ENCODE assay signal across 27 cellular contexts in the genomic region with DNA sequence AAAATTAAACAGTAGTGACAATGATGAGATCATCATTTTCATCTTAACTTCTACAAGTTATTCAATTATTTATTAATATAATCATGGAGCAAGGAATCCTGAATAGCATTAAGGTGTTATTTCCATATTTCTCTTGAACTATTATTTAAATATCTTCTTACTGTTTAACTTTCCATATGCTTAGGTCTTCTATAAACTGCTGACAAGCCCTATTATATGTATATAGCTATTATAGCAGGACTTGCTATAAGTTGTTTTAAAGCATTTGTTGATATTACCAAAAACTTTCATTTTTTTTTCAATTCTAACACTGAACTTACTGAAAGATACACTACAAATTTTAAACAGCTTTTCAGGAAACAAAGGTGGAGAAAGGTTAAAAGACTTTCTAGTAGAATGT.
"Had no signal": no experiment of that assay in that cellular context is flagged by ENCODE, and none has a peak within 500 bp of the region (broad histone marks: within the 10 kb centered on the region; RNA-seq: fewer than 3 reads in every experiment).

No MANE protein-coding gene starts in this region.

- H3K9me3 ChIP-seq: ovary, psoas muscle, spleen, suprapubic skin, testis, tibial artery, transverse colon, upper lobe of right lung, uterus had no signal

- H3K9ac ChIP-seq: neural progenitor cell, parathyroid adenoma had no signal

- ATAC-seq: natural killer cell; psoas muscle; right cardiac atrium; sciatic nerve; stimulated activated naive CD8-positive, alpha-beta T cell treated with anti-CD3 and anti-CD28 coated beads, Interleukin-15, amount 100 ng/mL, for 72 hours; stimulated activated naive CD8-positive, alpha-beta T cell treated with anti-CD3 and anti-CD28 coated beads, Interleukin-15, Interleukin-2, amounts not matched to agents 100 U/mL and 50 U/mL, for 24 hours; upper lobe of right lung had no signal

- H3K79me2 ChIP-seq: parathyroid adenoma had no signal

- DNase-seq: natural killer cell; occipital lobe; ovary; posterior cingulate gyrus; psoas muscle; right cardiac atrium; spleen; stimulated activated CD4-positive, alpha-beta T cell treated with anti-CD3 and anti-CD28 coated beads, Interleukin-12 subunit alpha, Interleukin-12 subunit beta, amount 100 ng/mL, for 4 hours; stimulated activated CD4-positive, alpha-beta T cell treated with anti-CD3 and anti-CD28 coated beads, Interleukin-1b, Interleukin-23, amount 100 ng/mL, for 48 hours; stimulated activated CD4-positive, alpha-beta T cell treated with anti-CD3 and anti-CD28 coated beads, Interleukin-4, amount 100 ng/mL, for 1 hour; stimulated activated CD4-positive, alpha-beta T cell treated with anti-CD3 and anti-CD28 coated beads, Interleukin-4, amount 100 ng/mL, for 4 hours; stimulated activated CD8-positive, alpha-beta memory T cell treated with anti-CD3 and anti-CD28 coated beads, Interleukin-4, amount 100 ng/mL, for 48 hours; stimulated activated naive CD4-positive, alpha-beta T cell; stimulated activated naive CD8-positive, alpha-beta T cell treated with anti-CD3 and anti-CD28 coated beads, Interleukin-15, amount 100 ng/mL, for 72 hours; stimulated activated naive CD8-positive, alpha-beta T cell treated with anti-CD3 and anti-CD28 coated beads, Interleukin-15, Interleukin-2, amounts not matched to agents 100 U/mL and 50 U/mL, for 24 hours; substantia nigra; testis; tibial artery; transverse colon; upper lobe of right lung; uterus had no signal

- H3K4me1 ChIP-seq: parathyroid adenoma, psoas muscle, spleen, suprapubic skin, testis, transverse colon, upper lobe of right lung, uterus had no signal

- H3K36me3 ChIP-seq: neural progenitor cell, ovary, uterus had no signal

- H3K4me3 ChIP-seq: neural progenitor cell, ovary, psoas muscle, skin epidermis, smooth muscle cell, spleen, suprapubic skin, testis, tibial artery, transverse colon, upper lobe of right lung, uterus had no signal

- H3K27me3 ChIP-seq: neural progenitor cell, ovary, spleen, suprapubic skin, testis, tibial artery, transverse colon, upper lobe of right lung, uterus had no signal

- H3K27ac ChIP-seq: neural progenitor cell, ovary, parathyroid adenoma, psoas muscle, skin epidermis, spleen, suprapubic skin, testis, tibial artery, transverse colon, upper lobe of right lung, uterus had no signal

- H2AFZ ChIP-seq: neural progenitor cell, parathyroid adenoma had no signal

- H3K4me2 ChIP-seq: smooth muscle cell had no signal
